In genomic region chr21:42203936-42204335, GRCh38 we compare ENCODE assay signal across 11 cellular contexts. TPM values are rescaled to one million over a fixed set of nuclear protein-coding genes. Genes with fewer than 3 reads are reported as not detected.
"Had no signal": no experiment of that assay in that cellular context is flagged by ENCODE, and none has a peak within 500 bp of the region (broad histone marks: within the 10 kb centered on the region; RNA-seq: fewer than 3 reads in every experiment).

No MANE protein-coding gene starts in this region.

- FAIRE-seq: K562 had no signal

- H3K36me3 ChIP-seq: HAP-1 had no signal

- H3K4me1 ChIP-seq: HAP-1 had no signal

- ATAC-seq: HCT116, K562 had no signal

- H3K4me3 ChIP-seq: GM23248, HAP-1, K562 had no signal

- DNase-seq: GM23248, GOT3, H7, HFFc6, IMR-90, KG1 had no signal

- H3K9me3 ChIP-seq: HAP-1 had no signal

- H3K27ac ChIP-seq: GM23248, HL-60 had no signal

- H3K27ac Mint-ChIP-seq: HFFc6 had no signal

- H3K9me3 Mint-ChIP-seq: HFFc6 had no signal

- H3K4me3 Mint-ChIP-seq: HFFc6 had no signal

- H2AFZ ChIP-seq: GM23248 had no signal

- H3K9ac ChIP-seq: GM23248 had no signal

RNA-seq across cellular contexts. Expression of gene ABCG1, which starts 15.0 kb away (rescaled TPM):
- total RNA-seq: GM23248, HFFc6, HT1080 had no signal
- polyA plus RNA-seq: K562 had no signal
